In genomic region chrX:40086569-40087335, GRCh38 we compare ENCODE assay signal across 12 cellular contexts. TPM values are rescaled to one million over a fixed set of nuclear protein-coding genes. Genes with fewer than 3 reads are reported as not detected.
DNase-seq lines count a peak whose midpoint lies in the region; ATAC-seq, FAIRE-seq and TF ChIP-seq lines count a peak whose summit lies in the region.
"Had no signal": no experiment of that assay in that cellular context is flagged by ENCODE, and none has a peak within 500 bp of the region (broad histone marks: within the 10 kb centered on the region; RNA-seq: fewer than 3 reads in every experiment).

No MANE protein-coding gene starts in this region.

- peak; percentile 91 to 93 for DNase-seq in NCI-H526 (lab: John Stamatoyannopoulos, UW)
- no peak for DNase-seq in NCI-H526 treated with DMSO at 0.1 percent for 48 hours (lab: John Stamatoyannopoulos, UW)
- no peak for DNase-seq in HepG2 (ENCODE audit: low spot score)
- DNase-seq in testis = peak; percentile 32
- no peak for DNase-seq in Right ventricle myocardium superior
- no peak for DNase-seq in Right ventricle myocardium inferior (ENCODE audit: missing footprints)
- DNase-seq: cerebellar nuclear complex, NCI-H146, T-helper 1 cell had no signal

- TF ChIP-seq POLR2A in HepG2 (IDR thresholded peaks at IDR 0.05; ENCODE audit: insufficient read depth in 1 of 2, low read depth in 2 of 2, low read length in 2 of 2) (no peak), testis (IDR thresholded peaks at IDR 0.05) (no peak)

- 95% methylated on average over 5 of the region's 30 CpGs for WGBS in HepG2 (ENCODE audit: low lambda C conversion rate)
- 46 to 87% methylated on average over 13 to 28 of the region's 30 CpGs for WGBS in testis, 2 donors

- H3K79me2 ChIP-seq in HepG2 (ENCODE audit: insufficient read depth, low read length) = peaks cover 87% of the 10 kb centered on the region

- ATAC-seq in HepG2 (no peak), HG03342 (IDR thresholded peaks at IDR 0.05; ENCODE audit: unreplicated experiment) (no peak), Right ventricle myocardium superior (ENCODE audit: poor library complexity) (no peak), Right ventricle myocardium inferior (no peak)

- no peak overlapping the region for H3K9ac ChIP-seq in HepG2 (ENCODE audit: insufficient read depth, low read depth, low read length)

- TF ChIP-seq EP300 in HepG2 (IDR thresholded peaks at IDR 0.05; ENCODE audit: low read depth in 2 of 2, low read length in 2 of 2) (no peak), HepG2 (CRISPR knock-in tag; IDR thresholded peaks at IDR 0.05; ENCODE audit: borderline replicate concordance) (no peak)

- H3K4me2 ChIP-seq in HepG2 (ENCODE audit: low read depth, low read length) = no peak overlapping the region

- peak overlapping the region; percentile 56 to 85 (median 81) for H3K4me3 Mint-ChIP-seq in brain

- H3K9me3 ChIP-seq in HepG2 (ENCODE audit: low read length) (no peaks in the 10 kb centered on the region), testis (no peaks in the 10 kb centered on the region)
- H3K9me3 ChIP-seq: right atrium auricular region had no signal

- H3K27ac ChIP-seq in HepG2 (ENCODE audit: extremely low read length, insufficient read depth, low read length) = no peak overlapping the region
- no peak overlapping the region for H3K27ac ChIP-seq in testis
- H3K27ac ChIP-seq: right atrium auricular region had no signal

- CTCF ChIA-PET in HepG2 (lab: Yijun Ruan, JAX; ENCODE audit: low intra/inter-chr PET ratio, low total read pairs) = no interaction called here

- no peak for TF ChIP-seq RAD21 in HepG2 (CRISPR knock-in tag; IDR thresholded peaks at IDR 0.05)

- peaks cover 8% of the 10 kb centered on the region for H3K36me3 Mint-ChIP-seq in brain

- peaks cover 0 to 8% (median 0%) of the 10 kb centered on the region in 5 experiments for H3K9me3 Mint-ChIP-seq in brain

- H4K20me1 ChIP-seq in HepG2 (ENCODE audit: insufficient read depth, low read length) = peaks cover 57% of the 10 kb centered on the region

- H3K4me3 ChIP-seq in HepG2 (replicated peaks in 1 of 3; ENCODE audit: insufficient read depth in 1 of 3, low read depth in 2 of 3, low read length in 3 of 3) (no peak overlapping the region), testis (no peak overlapping the region)
- H3K4me3 ChIP-seq: right atrium auricular region had no signal

- H3K27me3 ChIP-seq in HepG2 (ENCODE audit: control insufficient read depth in 1 of 2, insufficient read depth in 2 of 2, low read length in 2 of 2) (no peaks in the 10 kb centered on the region), testis (no peaks in the 10 kb centered on the region)

- intact Hi-C loops in HepG2 (cut with micrococcal nuclease; ENCODE audit: unreplicated experiment) (no loop called here), testis (cut with DNase I; ENCODE audit: low total_unique reads) (no loop called here), Right ventricle myocardium superior (cut with DNase I) (loop anchor here (10.0 kb wide), 1 partner anchor 72 kb away; no protein-coding TSS in a partner anchor), Right ventricle myocardium inferior (cut with DNase I) (no loop called here)

- H3K4me1 ChIP-seq in HepG2 (ENCODE audit: insufficient read depth, low read length) = peaks cover 91% of the 10 kb centered on the region
- H3K4me1 ChIP-seq in testis = peaks cover 21% of the 10 kb centered on the region

- no peak overlapping the region for H2AFZ ChIP-seq in HepG2 (ENCODE audit: low read length)

- in situ Hi-C loops in HepG2 (cut with HindIII; ENCODE audit: extremely low pct_ligation_motif_present, low pct_unique_long_range_greater_than_20kb) = loop anchor here (10.0 kb wide), 1 partner anchor 178 kb away; no protein-coding TSS in a partner anchor

- FAIRE-seq in HepG2 (lab: Jason Lieb, UNC) = no peak

- peaks cover 28% of the 10 kb centered on the region for H3K27me3 Mint-ChIP-seq in brain

- BruUV-seq in HepG2 (replicated peaks; lab: Mats Ljungman, UMichigan) = no TSS peak

- TF ChIP-seq CTCF in brain (conservative IDR thresholded peaks at IDR 0.05) (no peak), HepG2 (CRISPR knock-in tag; IDR thresholded peaks at IDR 0.05) (no peak), testis (IDR thresholded peaks at IDR 0.05) (no peak)

- no peaks in the 10 kb centered on the region; a peak in 1 of 5 replicates for H3K36me3 ChIP-seq in HepG2 (replicated peaks in 1 of 2; ENCODE audit: control insufficient read depth in 1 of 2, insufficient read depth in 2 of 2, low read length in 2 of 2)
- no peaks in the 10 kb centered on the region for H3K36me3 ChIP-seq in testis (ENCODE audit: low read depth, missing control alignments)
- H3K36me3 ChIP-seq: right atrium auricular region had no signal

- POLR2A ChIA-PET in HepG2 (lab: Yijun Ruan, JAX) = interaction anchor here (1.3 kb wide), 1 partner anchor 10 kb away, joined by 4 read pairs; no protein-coding TSS in a partner anchor

- H3K27ac Mint-ChIP-seq in brain = peak overlapping the region; percentile 79 to 92 (median 91)

- H3K4me1 Mint-ChIP-seq in brain = peaks cover 85% of the 10 kb centered on the region

TF ChIP-seq in HepG2, 621 proteins besides CTCF, POLR2A, EP300 and RAD21 (continues in another document):
- TF ChIP-seq ARID2 (CRISPR knock-in tag; IDR thresholded peaks at IDR 0.05; ENCODE audit: borderline replicate concordance) (no peak), HNRNPLL (IDR thresholded peaks at IDR 0.05; ENCODE audit: low read depth, low read length, poor library complexity, severe bottlenecking) (peak; percentile 70), POLR2G (IDR thresholded peaks at IDR 0.05; ENCODE audit: low read depth, low read length) (no peak), XRCC5 (optimal IDR thresholded peaks at IDR 0.05; ENCODE audit: low read length) (no peak), ZBED4 (CRISPR knock-in tag; IDR thresholded peaks at IDR 0.05; ENCODE audit: borderline replicate concordance) (no peak), ZNF740 (CRISPR knock-in tag; IDR thresholded peaks at IDR 0.05) (no peak), SP5 (CRISPR knock-in tag; IDR thresholded peaks at IDR 0.05; ENCODE audit: borderline replicate concordance, low read depth) (no peak), ZFP36 (IDR thresholded peaks at IDR 0.05; ENCODE audit: borderline replicate concordance, low read depth, low read length, partially characterized antibody) (no peak)

RNA-seq across cellular contexts. Expression of gene BCOR, which starts 11.0 kb away (rescaled TPM):
- polyA plus RNA-seq in brain (ENCODE audit: insufficient read depth, low read depth, low replicate concordance) (41.6 TPM), HepG2 (2011; rRNA removed) (14.3 and 15.2 TPM in 2 replicates), testis (ENCODE audit: insufficient read depth, low read depth, low replicate concordance) (26.4 TPM)
- total RNA-seq in HepG2 (2016; rRNA removed; fragmentation: Illumina TruSeq; extraction: Trizol) (15.2 and 18.6 TPM in 2 replicates), testis (10 to 100 TPM; 46.8 to 69.6 TPM), Right ventricle myocardium superior (14.0 TPM), Right ventricle myocardium inferior (16.9 TPM)
- total RNA-seq in HepG2 (2016; cell fraction: cytosol; rRNA removed; fragmentation: Illumina TruSeq; extraction: Trizol; ENCODE audit: low read depth) = 3.2 and 4.8 TPM in 2 replicates
- 13.9 and 15.9 TPM in 2 replicates for total RNA-seq in HepG2 (2016; cell fraction: insoluble cytoplasmic fraction; rRNA removed; fragmentation: Illumina TruSeq; extraction: Trizol)
- total RNA-seq in HepG2 (2016; cell fraction: membrane; rRNA removed; fragmentation: Illumina TruSeq; extraction: Trizol) = 7.4 and 7.6 TPM in 2 replicates
- total RNA-seq in HepG2 (2016; cell fraction: nucleus; rRNA removed; fragmentation: Illumina TruSeq; extraction: Trizol) = 18.8 and 25.8 TPM in 2 replicates
- 11.5 and 13.8 TPM in 2 replicates for polyA plus RNA-seq in HepG2 (2011; cell fraction: cytosol; rRNA removed)
- 30.4 and 30.6 TPM in 2 replicates for polyA plus RNA-seq in HepG2 (2011; cell fraction: nucleus; rRNA removed)
- 27.3 and 29.3 TPM in 2 replicates for polyA plus RNA-seq in HepG2 (2012)
- polyA plus RNA-seq in HepG2 (2016; cell fraction: cytosol; fragmentation: Illumina TruSeq; extraction: Trizol; ENCODE audit: low read depth) = 1.2 and 1.3 TPM in 2 replicates
- 17.4 and 18.4 TPM in 2 replicates for polyA plus RNA-seq in HepG2 (2016; cell fraction: insoluble cytoplasmic fraction; fragmentation: Illumina TruSeq; extraction: Trizol; ENCODE audit: low read depth)
- 1.3 and 1.9 TPM in 2 replicates for polyA plus RNA-seq in HepG2 (2016; cell fraction: membrane; fragmentation: Illumina TruSeq; extraction: Trizol; ENCODE audit: low read depth)
- 27.4 and 28.9 TPM in 2 replicates for polyA plus RNA-seq in HepG2 (2016; cell fraction: nucleus; fragmentation: Illumina TruSeq; extraction: Trizol; ENCODE audit: insufficient read depth, low read depth)
- polyA minus RNA-seq in HepG2 (2011; rRNA and poly(A)+ RNA removed; ENCODE audit: low replicate concordance) = 18.3 and 32.5 TPM in 2 replicates
- 40.3 and 40.4 TPM in 2 replicates for polyA minus RNA-seq in HepG2 (2011; cell fraction: cytosol; rRNA and poly(A)+ RNA removed)
- polyA minus RNA-seq in HepG2 (2011; cell fraction: nucleus; rRNA and poly(A)+ RNA removed) = 31.8 TPM in 2 replicates

Comparison
In these comparisons a context has a peak if more than half of its experiments do, and no peak if none do; other contexts are left out.
1. DNase-seq: peak in NCI-H526 (2 of 2) and testis (single experiment); none in NCI-H526 treated with DMSO at 0.1 percent for 48 hours (single experiment), HepG2 (single experiment), Right ventricle myocardium superior (single experiment) and Right ventricle myocardium inferior (single experiment).